ENCODE assay signal across 8 cellular contexts in genomic region chr7:1530946-1531262, GRCh38. TPM values are rescaled to one million over a fixed set of nuclear protein-coding genes. Genes with fewer than 3 reads are reported as not detected.
DNase-seq lines count a peak whose midpoint lies in the region; ATAC-seq and TF ChIP-seq lines count a peak whose summit lies in the region.

No MANE protein-coding gene starts in this region.

- no peaks in the 10 kb centered on the region for H3K9me3 Mint-ChIP-seq in HFFc6

- H3K4me3 ChIP-seq in gastroesophageal sphincter: peak overlapping the region; percentile 48 to 87
- H3K4me3 ChIP-seq in thyroid gland (replicated peaks in 1 of 3): peak overlapping the region in 2 of 3 donors; percentile 27 to 57

- peaks cover 16% of the 10 kb centered on the region for H3K27me3 Mint-ChIP-seq in HFFc6 (ENCODE audit: insufficient read depth)

- peaks cover 46% of the 10 kb centered on the region for H3K4me1 Mint-ChIP-seq in HFFc6 (ENCODE audit: low read depth)

- H3K27ac ChIP-seq in gastroesophageal sphincter (peak overlapping the region; percentile 80 to 100 (median 98)), thyroid gland (peak overlapping the region; percentile 86 to 96 (median 95))

- H3K9me3 ChIP-seq in gastroesophageal sphincter (no peaks in the 10 kb centered on the region), thyroid gland (no peaks in the 10 kb centered on the region)

- H3K4me3 Mint-ChIP-seq in HFFc6: no peak overlapping the region

- TF ChIP-seq POLR2A in gastroesophageal sphincter (IDR thresholded peaks at IDR 0.05): no peak
- TF ChIP-seq POLR2A in thyroid gland (IDR thresholded peaks at IDR 0.05): no peak

- H3K36me3 Mint-ChIP-seq in HFFc6 (ENCODE audit: low read depth): no peaks in the 10 kb centered on the region

- TF ChIP-seq CTCF in gastroesophageal sphincter (IDR thresholded peaks at IDR 0.05) (no peak), thyroid gland (IDR thresholded peaks at IDR 0.05) (no peak), HFFc6 (IDR thresholded peaks at IDR 0.05) (no peak)

- H3K27ac Mint-ChIP-seq in HFFc6: no peak overlapping the region

- peak; percentile 53 for DNase-seq in activated gamma-delta T cell (lab: John Stamatoyannopoulos, UW)
- DNase-seq in activated gamma-delta T cell treated with Interleukin-2 at 50 U/mL for 16 hours: no peak
- DNase-seq in NCI-H69 (lab: John Stamatoyannopoulos, UW): peak; percentile 57
- no peak for DNase-seq in thyroid gland
- DNase-seq in NOMO-1 treated with dmso at 0.1 percent for 144 hours (lab: John Stamatoyannopoulos, UW; ENCODE audit: unreplicated experiment): no peak
- no peak for DNase-seq in central memory CD4-positive, alpha-beta T cell
- DNase-seq in HFFc6: no peak

- no CpG with 5 or more reads among the region's 45 CpGs for WGBS in gastroesophageal sphincter (ENCODE audit: low coverage in 1 of 2), 2 donors
- no CpG with 5 or more reads among the region's 45 CpGs for WGBS in thyroid gland, 2 donors

- no peak for TF ChIP-seq EP300 in gastroesophageal sphincter (IDR thresholded peaks at IDR 0.05)

- no peak for ATAC-seq in gastroesophageal sphincter

- intact Hi-C loops in thyroid gland (cut with DNase I): no loop called here

- H3K36me3 ChIP-seq in gastroesophageal sphincter: peaks cover 0 to 8% of the 10 kb centered on the region in 2 donors
- H3K36me3 ChIP-seq in thyroid gland: no peaks in the 10 kb centered on the region

- H3K27me3 ChIP-seq in gastroesophageal sphincter (peaks cover 18% of the 10 kb centered on the region), thyroid gland (no peaks in the 10 kb centered on the region)

- H3K4me1 ChIP-seq in gastroesophageal sphincter: peaks cover 0 to 52% (median 26%) of the 10 kb centered on the region in 3 donors
- peaks cover 19 to 39% of the 10 kb centered on the region in 2 donors for H3K4me1 ChIP-seq in thyroid gland

RNA-seq across cellular contexts. Expression of gene MAFK, which starts 0.4 kb away (rescaled TPM):
- total RNA-seq in gastroesophageal sphincter: 100 to 1,000 TPM in 1 of 4 donors, 10 to 100 TPM in 3; 64.6 to 104 (median 77.0) TPM
- total RNA-seq in thyroid gland: 10 to 100 TPM; 16.8 to 26.7 (median 21.7) TPM
- 10 to 100 TPM; 29.8 to 43.7 (median 31.5) TPM for total RNA-seq in HFFc6 (2021; fragmentation: NEBNext Ultra II Directional; extraction: Animal tissue kit (Norgen Biotek cat#: 25700))

RNA-seq across cellular contexts. Expression of gene TMEM184A, which starts 25.1 kb away (rescaled TPM):
- total RNA-seq in gastroesophageal sphincter (1 to 10 TPM in 1 of 4 donors, under 1 TPM in 2, not detected in 1; 0.15 to 1.5 (median 0.31) TPM), thyroid gland (1 to 10 TPM in 1 of 4 donors, under 1 TPM in 3; 0.44 to 3.0 (median 0.70) TPM)
- total RNA-seq in HFFc6 (2021; fragmentation: NEBNext Ultra II Directional; extraction: Animal tissue kit (Norgen Biotek cat#: 25700)): 1 to 10 TPM in 5 of 6 experiments, under 1 TPM in 1; 0.79 to 2.0 (median 1.5) TPM

RNA-seq across cellular contexts. Expression of gene INTS1, which starts 26.7 kb away (rescaled TPM):
- total RNA-seq in gastroesophageal sphincter (10 to 100 TPM; 29.8 to 65.5 (median 41.4) TPM), thyroid gland (10 to 100 TPM; 34.5 to 72.3 (median 65.5) TPM)
- total RNA-seq in HFFc6 (2021; fragmentation: NEBNext Ultra II Directional; extraction: Animal tissue kit (Norgen Biotek cat#: 25700)): 100 to 1,000 TPM in 1 of 6 experiments, 10 to 100 TPM in 5; 84.0 to 104 (median 89.5) TPM

RNA-seq across cellular contexts. Expression of gene PSMG3, which starts 38.9 kb away (rescaled TPM):
- total RNA-seq in gastroesophageal sphincter (10 to 100 TPM; 27.7 to 36.6 (median 35.7) TPM), thyroid gland (10 to 100 TPM; 28.1 to 65.6 (median 50.2) TPM)
- total RNA-seq in HFFc6 (2021; fragmentation: NEBNext Ultra II Directional; extraction: Animal tissue kit (Norgen Biotek cat#: 25700)): 10 to 100 TPM; 25.6 to 31.0 (median 28.2) TPM

Comparison
In these comparisons a context has a peak if more than half of its experiments do, and no peak if none do; other contexts are left out.
1. DNase-seq: peak in activated gamma-delta T cell (single experiment) and NCI-H69 (single experiment); none in activated gamma-delta T cell treated with Interleukin-2 at 50 U/mL for 16 hours (single experiment), thyroid gland (0 of 2), NOMO-1 treated with dmso at 0.1 percent for 144 hours (single experiment), central memory CD4-positive, alpha-beta T cell (single experiment) and HFFc6 (single experiment).